Comparison of ENCODE assay signal across 33 cellular contexts in genomic region chr11:58428021-58428420, GRCh38. TPM values are rescaled to one million over a fixed set of nuclear protein-coding genes. Genes with fewer than 3 reads are reported as not detected.
"Had no signal": no experiment of that assay in that cellular context is flagged by ENCODE, and none has a peak within 500 bp of the region (broad histone marks: within the 10 kb centered on the region; RNA-seq: fewer than 3 reads in every experiment).

Gene OR5B2 (minus strand): TSS chr11:58428121. CDS start chr11:58423261, 4,860 bp downstream.

- H3K36me3 Mint-ChIP-seq: stimulated activated effector memory CD8-positive, alpha-beta T cell treated with anti-CD3 and anti-CD28 coated beads, Interleukin-12 subunit alpha, Interleukin-12 subunit beta, amount 100 ng/mL, for 72 hours; type B pancreatic cell had no signal

- H3K27ac Mint-ChIP-seq: stimulated activated effector memory CD8-positive, alpha-beta T cell treated with anti-CD3 and anti-CD28 coated beads, Interleukin-12 subunit alpha, Interleukin-12 subunit beta, amount 100 ng/mL, for 72 hours; stimulated activated memory B cell treated with anti-CD40 and anti-IgM and Interleukin-4, amounts not matched to agents 10 μg/mL and 1 μg/mL and 100 μg/mL, for 72 hours; stimulated activated naive B cell treated with anti-CD40 and anti-IgM and Interleukin-4, amounts not matched to agents 10 μg/mL and 1 μg/mL and 100 μg/mL, for 72 hours; stimulated activated naive CD8-positive, alpha-beta T cell treated with anti-CD3 and anti-CD28 coated beads, Interleukin-15, amount 100 ng/mL, for 72 hours; stimulated activated naive CD8-positive, alpha-beta T cell treated with anti-CD3 and anti-CD28 coated beads, Interleukin-15, Interleukin-2, amounts not matched to agents 100 ng/mL and 50 ng/mL, for 24 hours; type B pancreatic cell had no signal

- H3K36me3 ChIP-seq: stomach, suprapubic skin, thoracic aorta, thyroid gland, tibial artery, tibial nerve, transverse colon, upper lobe of left lung, upper lobe of right lung, uterus, vagina had no signal

- ATAC-seq: stimulated activated effector memory CD8-positive, alpha-beta T cell treated with anti-CD3 and anti-CD28 coated beads, Interleukin-12 subunit alpha, Interleukin-12 subunit beta, amount 100 ng/mL, for 72 hours; stimulated activated memory B cell treated with anti-CD40 and anti-IgM and Interleukin-4, amounts not matched to agents 10 μg/mL and 1 μg/mL and 100 μg/mL, for 72 hours; stimulated activated naive B cell treated with anti-CD40 and anti-IgM and Interleukin-4, amounts not matched to agents 10 μg/mL and 1 μg/mL and 100 μg/mL, for 72 hours; stimulated activated naive CD8-positive, alpha-beta T cell treated with anti-CD3 and anti-CD28 coated beads, Interleukin-15, amount 100 ng/mL, for 72 hours; stimulated activated naive CD8-positive, alpha-beta T cell treated with anti-CD3 and anti-CD28 coated beads, Interleukin-15, Interleukin-2, amounts not matched to agents 100 U/mL and 50 U/mL, for 24 hours; upper lobe of right lung had no signal

- FAIRE-seq: urothelium cell line had no signal

- H3K9me3 Mint-ChIP-seq: type B pancreatic cell had no signal

- H3K4me3 Mint-ChIP-seq: stimulated activated effector memory CD8-positive, alpha-beta T cell treated with anti-CD3 and anti-CD28 coated beads, Interleukin-12 subunit alpha, Interleukin-12 subunit beta, amount 100 ng/mL, for 72 hours; stimulated activated memory B cell treated with anti-CD40 and anti-IgM and Interleukin-4, amounts not matched to agents 10 μg/mL and 1 μg/mL and 100 μg/mL, for 72 hours; stimulated activated naive B cell treated with anti-CD40 and anti-IgM and Interleukin-4, amounts not matched to agents 10 μg/mL and 1 μg/mL and 100 μg/mL, for 72 hours; stimulated activated naive CD8-positive, alpha-beta T cell treated with anti-CD3 and anti-CD28 coated beads, Interleukin-15, amount 100 ng/mL, for 72 hours; stimulated activated naive CD8-positive, alpha-beta T cell treated with anti-CD3 and anti-CD28 coated beads, Interleukin-15, Interleukin-2, amounts not matched to agents 100 ng/mL and 50 ng/mL, for 24 hours; type B pancreatic cell had no signal

- H3K27me3 ChIP-seq: suprapubic skin, testis, thyroid gland, tibial artery, tibial nerve, transverse colon, upper lobe of left lung, upper lobe of right lung, uterus, vagina had no signal

- H3K4me1 ChIP-seq: stomach, suprapubic skin, testis, thyroid gland, tibial artery, tibial nerve, transverse colon, upper lobe of left lung, upper lobe of right lung, uterus, vagina had no signal

- H3K9me3 ChIP-seq: suprapubic skin, testis, thoracic aorta, thyroid gland, upper lobe of left lung, upper lobe of right lung, uterus, vagina had no signal

- H3K4me1 Mint-ChIP-seq: stimulated activated effector memory CD8-positive, alpha-beta T cell treated with anti-CD3 and anti-CD28 coated beads, Interleukin-12 subunit alpha, Interleukin-12 subunit beta, amount 100 ng/mL, for 72 hours; stimulated activated memory B cell treated with anti-CD40 and anti-IgM and Interleukin-4, amounts not matched to agents 10 μg/mL and 1 μg/mL and 100 μg/mL, for 72 hours; stimulated activated naive B cell treated with anti-CD40 and anti-IgM and Interleukin-4, amounts not matched to agents 10 μg/mL and 1 μg/mL and 100 μg/mL, for 72 hours; stimulated activated naive CD8-positive, alpha-beta T cell treated with anti-CD3 and anti-CD28 coated beads, Interleukin-15, amount 100 ng/mL, for 72 hours had no signal

- H3K27ac ChIP-seq: stomach, suprapubic skin, testis, thoracic aorta, thyroid gland, tibial artery, tibial nerve, transverse colon, upper lobe of left lung, upper lobe of right lung, uterus, vagina had no signal

- DNase-seq: stimulated activated CD4-positive, alpha-beta T cell treated with anti-CD3 and anti-CD28 coated beads, Interleukin-2, amount 100 ng/mL, for 48 hours; stimulated activated CD4-positive, alpha-beta T cell treated with anti-CD3 and anti-CD28 coated beads, Interleukin-4, amount 100 ng/mL, for 1 hour; stimulated activated CD4-positive, alpha-beta T cell treated with anti-CD3 and anti-CD28 coated beads, Interleukin-4, amount 100 ng/mL, for 24 hours; stimulated activated CD4-positive, alpha-beta T cell treated with anti-CD3 and anti-CD28 coated beads, Interleukin-4, amount 100 ng/mL, for 4 hours; stimulated activated CD8-positive, alpha-beta memory T cell treated with anti-CD3 and anti-CD28 coated beads, Interleukin-4, amount 100 ng/mL, for 48 hours; stimulated activated naive B cell treated with anti-CD40 and anti-IgM and Interleukin-4, amounts not matched to agents 10 μg/mL and 1 μg/mL and 100 μg/mL, for 72 hours; stimulated activated naive CD4-positive, alpha-beta T cell; stimulated activated naive CD4-positive, alpha-beta T cell treated with Interleukin-2 at 50 U/mL for 16 hours; stimulated activated naive CD8-positive, alpha-beta T cell treated with anti-CD3 and anti-CD28 coated beads, Interleukin-15, amount 100 ng/mL, for 72 hours; stimulated activated naive CD8-positive, alpha-beta T cell treated with anti-CD3 and anti-CD28 coated beads, Interleukin-15, Interleukin-2, amounts not matched to agents 100 U/mL and 50 U/mL, for 24 hours; stomach; substantia nigra; testis; thyroid gland; tibial artery; transverse colon; trophoblast cell; upper lobe of left lung; upper lobe of right lung; uterus had no signal

- H3K4me3 ChIP-seq: stomach, suprapubic skin, testis, thoracic aorta, thyroid gland, tibial artery, tibial nerve, transverse colon, upper lobe of left lung, upper lobe of right lung, uterus, vagina had no signal

- H3K27me3 Mint-ChIP-seq: stimulated activated naive CD8-positive, alpha-beta T cell treated with anti-CD3 and anti-CD28 coated beads, Interleukin-15, amount 100 ng/mL, for 72 hours; type B pancreatic cell had no signal

RNA-seq across cellular contexts. Expression of gene OR5B2, which starts in this region (rescaled TPM):
- total RNA-seq: stomach, subcutaneous adipose tissue, suprapubic skin, temporal lobe, thoracic aorta, thyroid gland, transverse colon, upper lobe of left lung, upper lobe of right lung, ureter, urinary bladder, uterus, vagina had no signal
- polyA plus RNA-seq: stomach, urinary bladder had no signal
